In genomic region chr9:98344581-98344980, GRCh38 we compare ENCODE assay signal across 27 cellular contexts.
"Had no signal": no experiment of that assay in that cellular context is flagged by ENCODE, and none has a peak within 500 bp of the region (broad histone marks: within the 10 kb centered on the region; RNA-seq: fewer than 3 reads in every experiment).

No MANE protein-coding gene starts in this region.

- H3K27ac ChIP-seq: brain microvascular endothelial cell, coronary artery, foreskin keratinocyte, gastrocnemius medialis, heart left ventricle had no signal

- ATAC-seq: activated T-helper 17 cell treated with anti-CD3 and anti-CD28 coated beads, Interleukin-2, amount 50 U/mL, for 72 hours; esophagus mucosa; foreskin keratinocyte; gastrocnemius medialis; heart left ventricle; WTC11 had no signal

- H3K4me3 Mint-ChIP-seq: activated CD4-positive, alpha-beta memory T cell treated with anti-CD3 and anti-CD28 coated beads, Interleukin-2, amount 10 ng/mL, durations not matched to agents 7 days and 5 days; activated naive CD8-positive, alpha-beta T cell; activated T-cell treated with anti-CD3 and anti-CD28 coated beads, Interleukin-2, amount 50 U/mL, for 24 hours; activated T-helper 17 cell treated with anti-CD3 and anti-CD28 coated beads, Interleukin-2, amount 50 U/mL, for 72 hours; central memory CD8-positive, alpha-beta T cell; dendritic cell treated with granulocyte-macrophage colony-stimulating factor and Interleukin-4, amounts not matched to agents 40 ng/mL and 50 ng/mL, for 4 days; endodermal cell; WTC11 had no signal

- H3K9me3 Mint-ChIP-seq: activated CD4-positive, alpha-beta memory T cell treated with anti-CD3 and anti-CD28 coated beads, Interleukin-2, amount 10 ng/mL, durations not matched to agents 7 days and 5 days; activated T-helper 17 cell treated with anti-CD3 and anti-CD28 coated beads, Interleukin-2, amount 50 U/mL, for 72 hours; central memory CD8-positive, alpha-beta T cell; dendritic cell treated with granulocyte-macrophage colony-stimulating factor and Interleukin-4, amounts not matched to agents 40 ng/mL and 50 ng/mL, for 4 days had no signal

- H3K9me3 ChIP-seq: gastrocnemius medialis had no signal

- H3K27me3 ChIP-seq: brain microvascular endothelial cell, dorsolateral prefrontal cortex, gastrocnemius medialis had no signal

- H3K4me1 ChIP-seq: foreskin keratinocyte, gastrocnemius medialis had no signal

- H3K27ac Mint-ChIP-seq: activated CD4-positive, alpha-beta memory T cell treated with anti-CD3 and anti-CD28 coated beads, Interleukin-2, amount 10 ng/mL, durations not matched to agents 7 days and 5 days; activated naive CD8-positive, alpha-beta T cell; activated T-cell treated with anti-CD3 and anti-CD28 coated beads, Interleukin-2, amount 50 U/mL, for 24 hours; activated T-helper 17 cell treated with anti-CD3 and anti-CD28 coated beads, Interleukin-2, amount 50 U/mL, for 72 hours; dendritic cell treated with granulocyte-macrophage colony-stimulating factor and Interleukin-4, amounts not matched to agents 40 ng/mL and 50 ng/mL, for 4 days; endodermal cell; WTC11 had no signal

- H3K4me3 ChIP-seq: coronary artery, dorsolateral prefrontal cortex, gastrocnemius medialis, heart left ventricle had no signal

- H3K36me3 ChIP-seq: brain microvascular endothelial cell, gastrocnemius medialis, heart left ventricle had no signal

- DNase-seq: activated CD4-positive, alpha-beta memory T cell treated with anti-CD3 and anti-CD28 coated beads, Interleukin-2, amount 10 ng/mL, durations not matched to agents 7 days and 5 days; activated CD4-positive, alpha-beta T cell treated with anti-CD3 and anti-CD28 coated beads for 48 hours; activated CD8-positive, alpha-beta memory T cell treated with anti-CD3 and anti-CD28 coated beads, Interleukin-2, amount 50 U/mL, for 48 hours; activated effector memory CD4-positive, alpha-beta T cell treated with Interleukin-2 at 50 U/mL for 16 hours; activated gamma-delta T cell treated with Interleukin-2 at 50 U/mL for 16 hours; activated naive CD4-positive, alpha-beta T cell treated with anti-CD3 and anti-CD28 coated beads, Interleukin-2, amount 50 U/mL, for 16 hours; activated naive CD4-positive, alpha-beta T cell treated with Interleukin-2 at 50 U/mL for 16 hours; activated T-cell treated with anti-CD3 and anti-CD28 coated beads for 4 hours; activated T-cell treated with anti-CD3 and anti-CD28 coated beads, Interleukin-2, amount 50 U/mL, for 24 hours; amniotic stem cell; anterior cingulate cortex; brain microvascular endothelial cell; effector memory CD4-positive, alpha-beta T cell; endodermal cell; foreskin keratinocyte; gastrocnemius medialis; glutamatergic neuron; heart left ventricle; T-helper 2 cell had no signal

- H3K36me3 Mint-ChIP-seq: activated naive CD8-positive, alpha-beta T cell; WTC11 had no signal

- H3K4me1 Mint-ChIP-seq: activated T-helper 17 cell treated with anti-CD3 and anti-CD28 coated beads, Interleukin-2, amount 50 U/mL, for 72 hours; central memory CD8-positive, alpha-beta T cell; endodermal cell; WTC11 had no signal
